ENCODE assay signal across 8 cellular contexts in the genomic region with DNA sequence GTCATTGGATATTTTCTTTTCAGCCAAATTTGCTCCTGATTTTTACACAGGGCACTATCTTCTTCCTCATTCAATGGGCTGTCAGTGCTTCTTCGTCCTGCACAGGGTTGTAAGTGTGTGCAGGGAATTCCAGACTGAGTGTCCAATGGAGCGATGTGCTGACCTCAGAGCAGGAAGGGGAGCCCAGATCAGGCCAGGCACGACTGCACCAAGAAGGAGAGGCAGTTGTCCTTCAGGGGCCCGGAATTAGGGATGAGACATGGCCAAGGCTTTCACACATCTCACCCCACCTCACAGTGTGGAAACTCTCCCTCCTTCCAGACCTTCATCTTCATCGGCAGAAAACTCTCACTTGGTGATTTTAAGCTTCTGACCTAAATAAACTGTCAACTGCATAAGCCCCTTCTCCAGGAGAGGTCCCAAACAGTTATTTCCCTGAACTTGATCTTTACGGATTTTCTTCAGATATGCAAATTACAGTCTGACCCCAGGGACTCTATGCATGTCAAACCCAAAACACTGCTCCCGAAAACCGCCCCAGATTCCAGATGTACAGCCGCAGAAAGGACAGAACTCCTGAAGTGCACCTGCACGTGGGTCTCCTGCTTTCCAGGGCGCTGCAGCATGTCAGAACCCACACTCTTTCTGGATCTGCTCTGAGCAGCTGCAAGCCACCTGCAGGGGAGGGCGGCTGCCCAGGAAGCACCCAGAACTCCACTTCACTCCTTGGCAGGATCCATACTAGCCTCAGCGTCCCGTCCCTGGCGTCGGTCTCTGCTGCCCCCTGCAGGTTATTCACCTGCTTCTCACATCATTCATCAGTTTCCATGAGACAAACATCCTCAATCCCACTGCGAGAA. TPM values are rescaled to one million over a fixed set of nuclear protein-coding genes. Genes with fewer than 3 reads are reported as not detected.
DNase-seq lines count a peak whose midpoint lies in the region; ATAC-seq, FAIRE-seq and TF ChIP-seq lines count a peak whose summit lies in the region.

No MANE protein-coding gene starts in this region.

- WGBS in right cardiac atrium = 4% methylated on average over 17 of the region's 17 CpGs

- no peaks in the 10 kb centered on the region for H3K9me3 ChIP-seq in HEK293 (ENCODE audit: control insufficient read depth, insufficient read depth, low read depth, low read length)
- H3K9me3 ChIP-seq in right cardiac atrium (ENCODE audit: control insufficient read depth, low read length) = peaks cover 1% of the 10 kb centered on the region

- FAIRE-seq in urothelium cell line (lab: Jason Lieb, UNC) = no peak

- H3K4me3 Mint-ChIP-seq in T-helper 2 cell treated with Interferon-gamma antibody and Interleukin-4, amounts not matched to agents 5 μg/mL and 100 μg/mL, for 36 hours = peak overlapping the region; percentile 90

- peak; percentile 92 for DNase-seq in DMS53 (lab: John Stamatoyannopoulos, UW)
- DNase-seq in NCI-H146 treated with DMSO at 0.1 percent for 48 hours (lab: John Stamatoyannopoulos, UW; ENCODE audit: unreplicated experiment) = peak; percentile 85
- peak; percentile 77 for DNase-seq in T-helper 2 cell treated with Interferon-gamma antibody and Interleukin-4, amounts not matched to agents 5 μg/mL and 100 μg/mL, for 36 hours (ENCODE audit: low spot score)
- peak; percentile 3 to 90 (median 72) for DNase-seq in anterior cingulate cortex (lab: John Stamatoyannopoulos, UW)
- peak; percentile 87 to 94 (median 94) for DNase-seq in right cardiac atrium
- peak; percentile 85 for DNase-seq in putamen (ENCODE audit: low spot score)
- DNase-seq in urothelium cell line (ENCODE audit: low spot score) = peak; percentile 56

- H3K27ac ChIP-seq in HEK293 (ENCODE audit: extremely low read depth, low read depth, low read length) (no peak overlapping the region), right cardiac atrium (ENCODE audit: low read length) (no peak overlapping the region)

- peaks cover 33% of the 10 kb centered on the region for H3K36me3 Mint-ChIP-seq in T-helper 2 cell treated with Interferon-gamma antibody and Interleukin-4, amounts not matched to agents 5 μg/mL and 100 μg/mL, for 36 hours (ENCODE audit: low read depth)

- ATAC-seq in right cardiac atrium = peak; percentile 92

- H3K4me1 ChIP-seq in HEK293 (ENCODE audit: control insufficient read depth, insufficient read depth, low read length) (no peaks in the 10 kb centered on the region), right cardiac atrium (ENCODE audit: control insufficient read depth, insufficient read depth, low read length) (peaks cover 4% of the 10 kb centered on the region)

- intact Hi-C loops in right cardiac atrium (cut with DNase I) = loop anchor here (2.0 to 10.0 kb wide), 8 partner anchors 48 to 343 kb away; a partner anchor contains a TSS

- peaks cover 18% of the 10 kb centered on the region for H3K9me3 Mint-ChIP-seq in T-helper 2 cell treated with Interferon-gamma antibody and Interleukin-4, amounts not matched to agents 5 μg/mL and 100 μg/mL, for 36 hours

- CTCF ChIA-PET in HEK293 (lab: Yijun Ruan, JAX) = interaction anchor here (0.8 to 2.3 kb wide), 24 partner anchors 9 to 439 kb away, joined by 3 to 17 read pairs (median 4); a partner anchor contains a TSS

- POLR2A ChIA-PET in HEK293 (lab: Yijun Ruan, JAX) = interaction anchor here (0.6 to 1.5 kb wide), 13 partner anchors 10 to 343 kb away, joined by 3 to 20 read pairs (median 4); a partner anchor contains a TSS

- H3K4me1 Mint-ChIP-seq in T-helper 2 cell treated with Interferon-gamma antibody and Interleukin-4, amounts not matched to agents 5 μg/mL and 100 μg/mL, for 36 hours (ENCODE audit: low read depth) = peaks cover 31% of the 10 kb centered on the region

- no peaks in the 10 kb centered on the region for H3K27me3 ChIP-seq in right cardiac atrium (ENCODE audit: control insufficient read depth, insufficient read depth)

- H3K36me3 ChIP-seq in HEK293 (ENCODE audit: control insufficient read depth in 2 of 2, insufficient read depth in 1 of 2, low read length in 2 of 2) = peaks cover 10 to 42% of the 10 kb centered on the region in 2 experiments; a peak in 2 of 3 replicates

- peak overlapping the region; percentile 10 for H3K4me3 ChIP-seq in HEK293 (ENCODE audit: low read depth, low read length)
- H3K4me3 ChIP-seq in right cardiac atrium (ENCODE audit: low read length) = peak overlapping the region; percentile 98

- peak overlapping the region; percentile 13 for H3K27ac Mint-ChIP-seq in T-helper 2 cell treated with Interferon-gamma antibody and Interleukin-4, amounts not matched to agents 5 μg/mL and 100 μg/mL, for 36 hours

- TF ChIP-seq CTCF in HEK293 (tag by site-specific recombination; IDR thresholded peaks at IDR 0.05) = peak; percentile 45

- no peaks in the 10 kb centered on the region for H3K27me3 Mint-ChIP-seq in T-helper 2 cell treated with Interferon-gamma antibody and Interleukin-4, amounts not matched to agents 5 μg/mL and 100 μg/mL, for 36 hours (ENCODE audit: low read depth)

TF ChIP-seq in HEK293, 187 proteins besides CTCF, POLR2A, EP300 and RAD21 (continues in another document):
- peak; percentile 73 for TF ChIP-seq ZNF654 (tag by site-specific recombination; IDR thresholded peaks at IDR 0.05; ENCODE audit: low read depth)
- TF ChIP-seq ZNF621 (tag by site-specific recombination; IDR thresholded peaks at IDR 0.05) = no peak
- TF ChIP-seq ZBTB21 (tag by site-specific recombination; IDR thresholded peaks at IDR 0.05) = no peak
- no peak for TF ChIP-seq ZNF10 (tag by site-specific recombination; IDR thresholded peaks at IDR 0.05)
- TF ChIP-seq ZBTB17 (tag by site-specific recombination; IDR thresholded peaks at IDR 0.05) = no peak
- TF ChIP-seq ZNF701 (tag by site-specific recombination; IDR thresholded peaks at IDR 0.05) = no peak
- TF ChIP-seq PRDM1 (tag by site-specific recombination; IDR thresholded peaks at IDR 0.05) = no peak
- TF ChIP-seq ZNF768 (tag by site-specific recombination; IDR thresholded peaks at IDR 0.05) = no peak
- TF ChIP-seq ZNF560 (tag by site-specific recombination; IDR thresholded peaks at IDR 0.05; ENCODE audit: borderline replicate concordance) = no peak
- no peak for TF ChIP-seq KLF8 (tag by site-specific recombination; IDR thresholded peaks at IDR 0.05)
- TF ChIP-seq ZSCAN30 (tag by site-specific recombination; IDR thresholded peaks at IDR 0.05) = no peak
- TF ChIP-seq ZNF211 (tag by site-specific recombination; IDR thresholded peaks at IDR 0.05; ENCODE audit: low read depth) = no peak
- TF ChIP-seq, protein P1, sequence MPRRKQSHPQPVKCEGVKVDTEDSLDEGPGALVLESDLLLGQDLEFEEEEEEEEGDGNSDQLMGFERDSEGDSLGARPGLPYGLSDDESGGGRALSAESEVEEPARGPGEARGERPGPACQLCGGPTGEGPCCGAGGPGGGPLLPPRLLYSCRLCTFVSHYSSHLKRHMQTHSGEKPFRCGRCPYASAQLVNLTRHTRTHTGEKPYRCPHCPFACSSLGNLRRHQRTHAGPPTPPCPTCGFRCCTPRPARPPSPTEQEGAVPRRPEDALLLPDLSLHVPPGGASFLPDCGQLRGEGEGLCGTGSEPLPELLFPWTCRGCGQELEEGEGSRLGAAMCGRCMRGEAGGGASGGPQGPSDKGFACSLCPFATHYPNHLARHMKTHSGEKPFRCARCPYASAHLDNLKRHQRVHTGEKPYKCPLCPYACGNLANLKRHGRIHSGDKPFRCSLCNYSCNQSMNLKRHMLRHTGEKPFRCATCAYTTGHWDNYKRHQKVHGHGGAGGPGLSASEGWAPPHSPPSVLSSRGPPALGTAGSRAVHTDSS (tag by site-specific recombination; IDR thresholded peaks at IDR 0.05) = peak; percentile 60; the same call in 1 of the 2 replicates
- no peak for TF ChIP-seq ZNF2 (tag by site-specific recombination; IDR thresholded peaks at IDR 0.05)
- no peak for TF ChIP-seq MEIS1 (CRISPR knock-in tag; IDR thresholded peaks at IDR 0.05; ENCODE audit: borderline replicate concordance)
- TF ChIP-seq, protein P2, sequence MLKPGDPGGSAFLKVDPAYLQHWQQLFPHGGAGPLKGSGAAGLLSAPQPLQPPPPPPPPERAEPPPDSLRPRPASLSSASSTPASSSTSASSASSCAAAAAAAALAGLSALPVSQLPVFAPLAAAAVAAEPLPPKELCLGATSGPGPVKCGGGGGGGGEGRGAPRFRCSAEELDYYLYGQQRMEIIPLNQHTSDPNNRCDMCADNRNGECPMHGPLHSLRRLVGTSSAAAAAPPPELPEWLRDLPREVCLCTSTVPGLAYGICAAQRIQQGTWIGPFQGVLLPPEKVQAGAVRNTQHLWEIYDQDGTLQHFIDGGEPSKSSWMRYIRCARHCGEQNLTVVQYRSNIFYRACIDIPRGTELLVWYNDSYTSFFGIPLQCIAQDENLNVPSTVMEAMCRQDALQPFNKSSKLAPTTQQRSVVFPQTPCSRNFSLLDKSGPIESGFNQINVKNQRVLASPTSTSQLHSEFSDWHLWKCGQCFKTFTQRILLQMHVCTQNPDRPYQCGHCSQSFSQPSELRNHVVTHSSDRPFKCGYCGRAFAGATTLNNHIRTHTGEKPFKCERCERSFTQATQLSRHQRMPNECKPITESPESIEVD (tag by site-specific recombination; IDR thresholded peaks at IDR 0.05) = no peak

RNA-seq across cellular contexts. Expression of a gene that starts 0.6 kb away (rescaled TPM):
- total RNA-seq in right cardiac atrium = 1 to 10 TPM in 3 of 4 donors, under 1 TPM in 1; 0.42 to 2.5 (median 2.1) TPM
- 1.2 TPM for polyA plus RNA-seq in right cardiac atrium

RNA-seq across cellular contexts. Expression of a gene that starts 15.8 kb away (rescaled TPM):
- 1 to 10 TPM; 4.3 to 7.0 (median 5.4) TPM for total RNA-seq in right cardiac atrium
- polyA plus RNA-seq in right cardiac atrium = 1.2 TPM

RNA-seq across cellular contexts. Expression of a gene that starts 22.1 kb away (rescaled TPM):
- total RNA-seq in right cardiac atrium = 1 to 10 TPM; 5.3 to 7.2 (median 5.8) TPM
- 3.6 TPM for polyA plus RNA-seq in right cardiac atrium
